ENCODE assay signal across 13 cellular contexts in genomic region chr2:29202819-29203495, GRCh38.
DNase-seq lines count a peak whose midpoint lies in the region; ATAC-seq and TF ChIP-seq lines count a peak whose summit lies in the region.
"Had no signal": no experiment of that assay in that cellular context is flagged by ENCODE, and none has a peak within 500 bp of the region (broad histone marks: within the 10 kb centered on the region; RNA-seq: fewer than 3 reads in every experiment).

No MANE protein-coding gene starts in this region.

- H4K20me1 ChIP-seq in H9 (ENCODE audit: control insufficient read depth, insufficient read depth, insufficient read length), result no peaks in the 10 kb centered on the region

- POLR2A ChIA-PET in A673 (lab: Charles Lee; ENCODE audit: low non-redundant PET), result no interaction called here
- POLR2A ChIA-PET in CD4-positive, alpha-beta T cell (lab: Charles Lee), result no interaction called here

- no peak overlapping the region for H3K56ac ChIP-seq in H9 (ENCODE audit: insufficient read length, low read depth, low read length)

- H3K79me1 ChIP-seq in H9 (ENCODE audit: insufficient read depth, low read depth, low read length, poor library complexity, severe bottlenecking), result no peaks in the 10 kb centered on the region

- no peak overlapping the region for H2BK20ac ChIP-seq in H9 (ENCODE audit: low read depth, low read length, poor library complexity, severe bottlenecking)

- no peaks in the 10 kb centered on the region for H3K9me3 ChIP-seq in A673 (ENCODE audit: low read depth, low read length, poor library complexity, severe bottlenecking)
- no peaks in the 10 kb centered on the region for H3K9me3 ChIP-seq in H9 (ENCODE audit: control insufficient read depth, low read depth, low read length)
- H3K9me3 ChIP-seq in CD4-positive, alpha-beta T cell (ENCODE audit: control insufficient read depth, low read length), result no peaks in the 10 kb centered on the region
- H3K9me3 ChIP-seq: BE2C, Caco-2 had no signal

- no peak overlapping the region for H3K4me3 ChIP-seq in A673 (ENCODE audit: low read depth, low read length, poor library complexity, severe bottlenecking)
- H3K4me3 ChIP-seq in fibroblast of villous mesenchyme (ENCODE audit: low read depth, low read length), result no peak overlapping the region

- H4K5ac ChIP-seq in H9 (ENCODE audit: insufficient read length, low read depth, low read length), result no peak overlapping the region

- no peak overlapping the region for H3K9ac ChIP-seq in H9 (ENCODE audit: extremely low read depth, insufficient read length, low read length)

- H3K36me3 Mint-ChIP-seq in H9 (ENCODE audit: insufficient read depth in 1 of 3, low read depth in 3 of 3), result no peaks in the 10 kb centered on the region
- H3K36me3 Mint-ChIP-seq in CD4-positive, alpha-beta T cell (ENCODE audit: low read depth), result peaks cover 7% of the 10 kb centered on the region

- CTCF ChIA-PET in A673 (lab: Charles Lee), result interaction anchor here (0.7 kb wide), 1 partner anchor 428 kb away, joined by 5 read pairs; no protein-coding TSS in a partner anchor
- CTCF ChIA-PET in CD4-positive, alpha-beta T cell (lab: Charles Lee), result no interaction called here

- no peak overlapping the region for H4K8ac ChIP-seq in H9 (replicated peaks; ENCODE audit: insufficient read length, low read depth, low read length)

- no peaks in the 10 kb centered on the region for H3K27me3 ChIP-seq in A673 (replicated peaks; ENCODE audit: insufficient read depth, low read depth, low read length, poor library complexity)
- no peaks in the 10 kb centered on the region for H3K27me3 ChIP-seq in H9 (ENCODE audit: insufficient read depth, low read length)
- H3K27me3 ChIP-seq in CD4-positive, alpha-beta T cell (ENCODE audit: control insufficient read depth, insufficient read depth, low read length), result no peaks in the 10 kb centered on the region
- H3K27me3 ChIP-seq: BE2C had no signal

- no peaks in the 10 kb centered on the region for H3K36me3 ChIP-seq in A673 (ENCODE audit: insufficient read depth, low read length, poor library complexity, severe bottlenecking)
- H3K36me3 ChIP-seq: BE2C had no signal

- no peak overlapping the region for H3K4ac ChIP-seq in H9 (ENCODE audit: low read depth, low read length)

- H2BK12ac ChIP-seq in H9 (ENCODE audit: insufficient read length, low read depth, low read length), result no peak overlapping the region

- no peak overlapping the region for H3K18ac ChIP-seq in H9 (ENCODE audit: insufficient read length, low read depth, low read length)

- intact Hi-C loops in A673 (cut with micrococcal nuclease; ENCODE audit: unreplicated experiment), result no loop called here
- intact Hi-C loops in CD4-positive, alpha-beta T cell (cut with DNase I, micrococcal nuclease), result no loop called here

- no peak overlapping the region for H2BK15ac ChIP-seq in H9 (ENCODE audit: low read depth, low read length)

- no peak overlapping the region for H3K27ac Mint-ChIP-seq in H9
- no peak overlapping the region for H3K27ac Mint-ChIP-seq in CD4-positive, alpha-beta T cell
- H3K27ac Mint-ChIP-seq: CD8-positive, alpha-beta T cell had no signal

- WGBS in H9 (ENCODE audit: extremely low coverage, insufficient read length, low lambda C conversion rate), result no CpG with 5 or more reads among the region's 5 CpGs

- no peak overlapping the region for H3K23ac ChIP-seq in H9 (ENCODE audit: insufficient read length, low read depth, low read length)

- H3K4me3 Mint-ChIP-seq in H9, result no peak overlapping the region
- H3K4me3 Mint-ChIP-seq in CD4-positive, alpha-beta T cell, result no peak overlapping the region
- H3K4me3 Mint-ChIP-seq: CD8-positive, alpha-beta T cell had no signal

- peaks cover 7% of the 10 kb centered on the region for H3K4me1 ChIP-seq in A673 (ENCODE audit: insufficient read depth, low read length, poor library complexity, severe bottlenecking)
- no peaks in the 10 kb centered on the region for H3K4me1 ChIP-seq in H9 (ENCODE audit: insufficient read depth, low read length)
- H3K4me1 ChIP-seq: Caco-2 had no signal

- no peak overlapping the region for H3K14ac ChIP-seq in H9 (ENCODE audit: insufficient read depth, low read length)

- peaks cover 12 to 20% of the 10 kb centered on the region in 2 experiments for H3K4me1 Mint-ChIP-seq in H9
- H3K4me1 Mint-ChIP-seq in CD4-positive, alpha-beta T cell (ENCODE audit: low read depth), result no peaks in the 10 kb centered on the region

- H3T11ph ChIP-seq in H9 (ENCODE audit: low read length), result no peak overlapping the region

- H3K23me2 ChIP-seq in H9 (ENCODE audit: insufficient read length, low read depth, low read length, poor library complexity, severe bottlenecking), result no peaks in the 10 kb centered on the region

- no peaks in the 10 kb centered on the region for H3K79me2 ChIP-seq in H9 (ENCODE audit: insufficient read depth, low read length)

- no peak for ATAC-seq in CD4-positive, alpha-beta T cell (ENCODE audit: poor library complexity)
- ATAC-seq: CD8-positive, alpha-beta T cell had no signal

- H3K4me2 ChIP-seq in H9 (ENCODE audit: insufficient read depth, insufficient read length, low read length), result no peak overlapping the region

- no peak overlapping the region for H2BK5ac ChIP-seq in H9 (ENCODE audit: insufficient read length, low read length)

- no TSS peak for BruUV-seq in A673 (replicated peaks; lab: Mats Ljungman, UMichigan)

- H2AFZ ChIP-seq in H9 (ENCODE audit: low read length), result no peak overlapping the region

- H3K9me3 Mint-ChIP-seq in H9, result no peaks in the 10 kb centered on the region; a peak in 1 of 5 replicates
- H3K9me3 Mint-ChIP-seq in CD4-positive, alpha-beta T cell, result no peaks in the 10 kb centered on the region
- H3K9me3 Mint-ChIP-seq: CD8-positive, alpha-beta T cell had no signal

- H2BK120ac ChIP-seq in H9 (ENCODE audit: low read depth, low read length, poor library complexity, severe bottlenecking), result no peak overlapping the region

- H3K27ac ChIP-seq in A673 (ENCODE audit: low read depth, low read length, poor library complexity, severe bottlenecking), result no peak overlapping the region
- H3K27ac ChIP-seq in H9 (ENCODE audit: insufficient read length, low read depth, low read length), result no peak overlapping the region
- H3K27ac ChIP-seq in CD4-positive, alpha-beta T cell (ENCODE audit: low read depth, low read length), result no peak overlapping the region
- H3K27ac ChIP-seq: C4-2B had no signal

- DNase-seq in A673 (ENCODE audit: low spot score) (peak; percentile 32), H9 (peak; percentile 17), SK-N-DZ (ENCODE audit: low spot score) (peak; percentile 26), fibroblast of villous mesenchyme (ENCODE audit: low read depth) (peak; percentile 34), NCI-H510A treated with DMSO at 0.1 percent for 48 hours (lab: John Stamatoyannopoulos, UW) (no peak), GOT3 (lab: John Stamatoyannopoulos, UW) (no peak)
- no peak for DNase-seq in CD4-positive, alpha-beta T cell
- DNase-seq: BE2C; CD8-positive, alpha-beta T cell; DMS53; GF-D8 had no signal

- no peak overlapping the region for H2AK5ac ChIP-seq in H9 (ENCODE audit: insufficient read length, low read length)

- no peak overlapping the region for H4K91ac ChIP-seq in H9 (ENCODE audit: insufficient read length, low read depth, low read length)

- H3K27me3 Mint-ChIP-seq in H9 (ENCODE audit: low read depth), result no peaks in the 10 kb centered on the region
- no peaks in the 10 kb centered on the region for H3K27me3 Mint-ChIP-seq in CD4-positive, alpha-beta T cell

- no peak for TF ChIP-seq CTCF in A673 (conservative IDR thresholded peaks at IDR 0.05; ENCODE audit: low read depth, low read length)
- TF ChIP-seq CTCF in H9 (conservative IDR thresholded peaks at IDR 0.05), result no peak
- no peak for TF ChIP-seq CTCF in fibroblast of villous mesenchyme (IDR thresholded peaks at IDR 0.05; ENCODE audit: insufficient read depth, low read depth, low read length)
- no peak for TF ChIP-seq CTCF in CD4-positive, alpha-beta T cell (IDR thresholded peaks at IDR 0.05)

Comparison
In these comparisons a context has a peak if more than half of its experiments do, and no peak if none do; other contexts are left out.
1. DNase-seq: peak in A673 (single experiment), H9 (single experiment), SK-N-DZ (single experiment) and fibroblast of villous mesenchyme (single experiment); none in NCI-H510A treated with DMSO at 0.1 percent for 48 hours (single experiment), CD4-positive, alpha-beta T cell (0 of 10) and GOT3 (single experiment).